13 cellular contexts compared by ENCODE assay signal in genomic region chr6:16249971-16250370, GRCh38.
A peak's percentile ranks its signal among the peaks of the same experiment; 100 is the strongest.
DNase-seq lines count a peak whose midpoint lies in the region; ATAC-seq lines count a peak whose summit lies in the region.
"Had no signal": no experiment of that assay in that cellular context is flagged by ENCODE, and none has a peak within 500 bp of the region (broad histone marks: within the 10 kb centered on the region; RNA-seq: fewer than 3 reads in every experiment).

No MANE protein-coding gene starts in this region.

- no peak for ATAC-seq in stimulated activated effector memory CD8-positive, alpha-beta T cell treated with anti-CD3 and anti-CD28 coated beads, Interleukin-12 subunit alpha, Interleukin-12 subunit beta, amount 100 ng/mL, for 72 hours
- ATAC-seq in GM18907 (IDR thresholded peaks at IDR 0.05; ENCODE audit: unreplicated experiment) (no peak), HG02970 (IDR thresholded peaks at IDR 0.05; ENCODE audit: low FRiP score, unreplicated experiment) (no peak)

- H3K4me1 Mint-ChIP-seq in stimulated activated effector memory CD8-positive, alpha-beta T cell treated with anti-CD3 and anti-CD28 coated beads, Interleukin-12 subunit alpha, Interleukin-12 subunit beta, amount 100 ng/mL, for 72 hours, result peaks cover 13% of the 10 kb centered on the region

- H3K27ac Mint-ChIP-seq in stimulated activated effector memory CD8-positive, alpha-beta T cell treated with anti-CD3 and anti-CD28 coated beads, Interleukin-12 subunit alpha, Interleukin-12 subunit beta, amount 100 ng/mL, for 72 hours, result no peak overlapping the region

- DNase-seq in Ammon's horn (ENCODE audit: low spot score) (peak; percentile 71), NCI-H128 (lab: John Stamatoyannopoulos, UW; ENCODE audit: unreplicated experiment) (peak; percentile 68), NCI-H748 treated with DMSO at 0.1 percent for 48 hours (lab: John Stamatoyannopoulos, UW) (peak; percentile 88), iPS-NIHi7 (ENCODE audit: extremely low spot score) (peak; percentile 22), NCI-H446 (lab: John Stamatoyannopoulos, UW) (no peak)
- no peak for DNase-seq in stimulated activated effector memory CD8-positive, alpha-beta T cell treated with anti-CD3 and anti-CD28 coated beads, Interleukin-12 subunit alpha, Interleukin-12 subunit beta, amount 100 ng/mL, for 72 hours (ENCODE audit: low spot score in 2 of 2)
- DNase-seq: ACHN; activated CD4-positive, alpha-beta T cell treated with anti-CD3 and anti-CD28 coated beads, Interleukin-2, amount 50 U/mL, for 4 hours; Calu3; effector CD8-positive, alpha-beta T cell; HCEC 1CT had no signal

- H3K9me3 Mint-ChIP-seq in stimulated activated effector memory CD8-positive, alpha-beta T cell treated with anti-CD3 and anti-CD28 coated beads, Interleukin-12 subunit alpha, Interleukin-12 subunit beta, amount 100 ng/mL, for 72 hours, result no peaks in the 10 kb centered on the region

- H3K4me3 Mint-ChIP-seq in stimulated activated effector memory CD8-positive, alpha-beta T cell treated with anti-CD3 and anti-CD28 coated beads, Interleukin-12 subunit alpha, Interleukin-12 subunit beta, amount 100 ng/mL, for 72 hours, result no peak overlapping the region

- no peaks in the 10 kb centered on the region for H3K36me3 Mint-ChIP-seq in stimulated activated effector memory CD8-positive, alpha-beta T cell treated with anti-CD3 and anti-CD28 coated beads, Interleukin-12 subunit alpha, Interleukin-12 subunit beta, amount 100 ng/mL, for 72 hours

Comparison
In these comparisons a context has a peak if more than half of its experiments do, and no peak if none do; other contexts are left out.
1. DNase-seq: peak in Ammon's horn (single experiment), NCI-H128 (single experiment), NCI-H748 treated with DMSO at 0.1 percent for 48 hours (single experiment) and iPS-NIHi7 (single experiment); none in stimulated activated effector memory CD8-positive, alpha-beta T cell treated with anti-CD3 and anti-CD28 coated beads, Interleukin-12 subunit alpha, Interleukin-12 subunit beta, amount 100 ng/mL, for 72 hours (0 of 2) and NCI-H446 (0 of 2).